ENCODE assay signal across 19 cellular contexts in the genomic region with DNA sequence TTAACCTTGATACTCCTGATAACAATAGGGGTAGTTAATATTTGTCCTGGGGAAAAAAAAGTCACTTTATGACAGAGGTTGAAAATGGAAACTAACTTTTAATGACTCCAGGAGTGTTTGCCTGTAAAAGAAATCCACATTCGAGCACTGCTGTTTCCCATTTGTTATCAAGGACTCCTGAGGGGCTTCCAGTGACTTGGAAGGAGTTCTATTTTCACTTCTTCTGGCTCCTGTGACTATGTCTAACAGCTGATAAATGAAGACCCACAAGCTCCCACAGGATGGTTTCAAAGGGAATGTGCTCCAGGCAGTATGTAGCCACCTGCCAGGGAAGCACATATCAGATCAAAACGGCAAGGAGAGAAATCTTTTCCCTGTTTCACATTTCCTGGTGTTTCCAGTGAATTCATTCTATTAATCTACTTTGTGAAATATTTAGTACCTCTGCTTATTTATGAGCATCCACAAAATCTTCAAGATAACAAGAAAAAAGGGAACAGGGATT.
"Had no signal": no experiment of that assay in that cellular context is flagged by ENCODE, and none has a peak within 500 bp of the region (broad histone marks: within the 10 kb centered on the region; RNA-seq: fewer than 3 reads in every experiment).

No MANE protein-coding gene starts in this region.

- H3K27ac ChIP-seq: foreskin keratinocyte, pancreas, suprapubic skin, thyroid gland, upper lobe of left lung, vagina had no signal

- H3K36me3 Mint-ChIP-seq: naive B cell had no signal

- H3K9me3 ChIP-seq: pancreas, suprapubic skin, thyroid gland, upper lobe of left lung, vagina had no signal

- H3K4me3 ChIP-seq: pancreas, suprapubic skin, thyroid gland, upper lobe of left lung, vagina had no signal

- H3K27me3 ChIP-seq: pancreas, thyroid gland, upper lobe of left lung, vagina had no signal

- DNase-seq: cerebellar nuclear complex; dermis blood vessel endothelial cell; foreskin keratinocyte; head of caudate nucleus; hippocampal formation; left colon; mammary epithelial cell; midbrain; naive B cell; pancreas; right cardiac atrium; small intestine; stimulated activated CD4-positive, alpha-beta T cell treated with anti-CD3 and anti-CD28 coated beads, Interleukin-2, amount 100 ng/mL, for 48 hours; stimulated activated naive CD4-positive, alpha-beta T cell treated with Interleukin-2 at 50 U/mL for 16 hours; thyroid gland; upper lobe of left lung had no signal

- H3K4me1 ChIP-seq: foreskin keratinocyte, pancreas, suprapubic skin, thyroid gland, upper lobe of left lung, vagina had no signal

- H3K27ac Mint-ChIP-seq: naive B cell, progenitor cell of endocrine pancreas had no signal

- H3K4me3 Mint-ChIP-seq: naive B cell had no signal

- H3K36me3 ChIP-seq: pancreas, suprapubic skin, thyroid gland, upper lobe of left lung, vagina had no signal

- H3K9me3 Mint-ChIP-seq: naive B cell had no signal

- ATAC-seq: foreskin keratinocyte, left colon had no signal
